1 cellular context compared by ENCODE assay signal in genomic region chr6:39193201-39193791, GRCh38.
TF ChIP-seq lines count a peak whose summit lies in the region.

No MANE protein-coding gene starts in this region.

TF ChIP-seq in H1, 55 proteins besides CTCF, POLR2A, EP300 and RAD21 (continued from another document):
- TF ChIP-seq ATF2 (IDR thresholded peaks at IDR 0.05; ENCODE audit: low read length) = no peak
- TF ChIP-seq RBBP5 (IDR thresholded peaks at IDR 0.05; ENCODE audit: borderline replicate concordance, low read depth, low read length) = no peak
- TF ChIP-seq RXRA (IDR thresholded peaks at IDR 0.05; ENCODE audit: insufficient read depth, low read depth, low read length) = no peak
- no peak for TF ChIP-seq NRF1 (IDR thresholded peaks at IDR 0.05; ENCODE audit: low read depth, low read length)
- TF ChIP-seq ZNF274 (IDR thresholded peaks at IDR 0.05; ENCODE audit: borderline replicate concordance, extremely low read depth, low read length) = no peak
